In genomic region chr5:80255752-80256479, GRCh38 we compare ENCODE assay signal across 1 cellular context.
TF ChIP-seq lines count a peak whose summit lies in the region.

SERINC5 (minus strand) TSS chr5:80256048; CDS start chr5:80255922, 126 bp downstream.

TF ChIP-seq in GM12878, 131 proteins besides CTCF, POLR2A, EP300 and RAD21 (continued from another document and continues in another):
- TF ChIP-seq, protein P1, sequence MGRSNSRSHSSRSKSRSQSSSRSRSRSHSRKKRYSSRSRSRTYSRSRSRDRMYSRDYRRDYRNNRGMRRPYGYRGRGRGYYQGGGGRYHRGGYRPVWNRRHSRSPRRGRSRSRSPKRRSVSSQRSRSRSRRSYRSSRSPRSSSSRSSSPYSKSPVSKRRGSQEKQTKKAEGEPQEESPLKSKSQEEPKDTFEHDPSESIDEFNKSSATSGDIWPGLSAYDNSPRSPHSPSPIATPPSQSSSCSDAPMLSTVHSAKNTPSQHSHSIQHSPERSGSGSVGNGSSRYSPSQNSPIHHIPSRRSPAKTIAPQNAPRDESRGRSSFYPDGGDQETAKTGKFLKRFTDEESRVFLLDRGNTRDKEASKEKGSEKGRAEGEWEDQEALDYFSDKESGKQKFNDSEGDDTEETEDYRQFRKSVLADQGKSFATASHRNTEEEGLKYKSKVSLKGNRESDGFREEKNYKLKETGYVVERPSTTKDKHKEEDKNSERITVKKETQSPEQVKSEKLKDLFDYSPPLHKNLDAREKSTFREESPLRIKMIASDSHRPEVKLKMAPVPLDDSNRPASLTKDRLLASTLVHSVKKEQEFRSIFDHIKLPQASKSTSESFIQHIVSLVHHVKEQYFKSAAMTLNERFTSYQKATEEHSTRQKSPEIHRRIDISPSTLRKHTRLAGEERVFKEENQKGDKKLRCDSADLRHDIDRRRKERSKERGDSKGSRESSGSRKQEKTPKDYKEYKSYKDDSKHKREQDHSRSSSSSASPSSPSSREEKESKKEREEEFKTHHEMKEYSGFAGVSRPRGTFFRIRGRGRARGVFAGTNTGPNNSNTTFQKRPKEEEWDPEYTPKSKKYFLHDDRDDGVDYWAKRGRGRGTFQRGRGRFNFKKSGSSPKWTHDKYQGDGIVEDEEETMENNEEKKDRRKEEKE (IDR thresholded peaks at IDR 0.05): no peak
- peak; percentile 61 for TF ChIP-seq NR2C1 (IDR thresholded peaks at IDR 0.05)
- no peak for TF ChIP-seq CUX1 (IDR thresholded peaks at IDR 0.05; ENCODE audit: insufficient replicate concordance, low read depth, low read length)
- TF ChIP-seq CBX5 (IDR thresholded peaks at IDR 0.05; ENCODE audit: low read depth): 0 out of 2 replicates have a peak, but pooled peaks have one; percentile 20
- no peak for TF ChIP-seq NFIC (IDR thresholded peaks at IDR 0.05; ENCODE audit: low read depth, low read length)
- TF ChIP-seq REST (IDR thresholded peaks at IDR 0.05; ENCODE audit: low read depth, low read length): no peak
- TF ChIP-seq MXI1 (IDR thresholded peaks at IDR 0.05; ENCODE audit: low read depth, low read length): no peak
- no peak for TF ChIP-seq MYB (IDR thresholded peaks at IDR 0.05; ENCODE audit: borderline replicate concordance, low read depth, low read length)
- TF ChIP-seq, protein P2, sequence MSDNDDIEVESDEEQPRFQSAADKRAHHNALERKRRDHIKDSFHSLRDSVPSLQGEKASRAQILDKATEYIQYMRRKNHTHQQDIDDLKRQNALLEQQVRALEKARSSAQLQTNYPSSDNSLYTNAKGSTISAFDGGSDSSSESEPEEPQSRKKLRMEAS (IDR thresholded peaks at IDR 0.05; ENCODE audit: low read depth, low read length): no peak
- no peak for TF ChIP-seq TCF7 (IDR thresholded peaks at IDR 0.05; ENCODE audit: borderline replicate concordance)
- TF ChIP-seq ATF2 (IDR thresholded peaks at IDR 0.05; ENCODE audit: low read length): no peak
- TF ChIP-seq TCF3 (IDR thresholded peaks at IDR 0.05; ENCODE audit: borderline replicate concordance, insufficient read depth, low read depth, low read length): peak; percentile 72; the same call in 1 of the 2 replicates
- TF ChIP-seq MYC (IDR thresholded peaks at IDR 0.05; ENCODE audit: insufficient read depth, insufficient read length, insufficient replicate concordance, low read length, severe bottlenecking): no peak
- TF ChIP-seq, protein P3, sequence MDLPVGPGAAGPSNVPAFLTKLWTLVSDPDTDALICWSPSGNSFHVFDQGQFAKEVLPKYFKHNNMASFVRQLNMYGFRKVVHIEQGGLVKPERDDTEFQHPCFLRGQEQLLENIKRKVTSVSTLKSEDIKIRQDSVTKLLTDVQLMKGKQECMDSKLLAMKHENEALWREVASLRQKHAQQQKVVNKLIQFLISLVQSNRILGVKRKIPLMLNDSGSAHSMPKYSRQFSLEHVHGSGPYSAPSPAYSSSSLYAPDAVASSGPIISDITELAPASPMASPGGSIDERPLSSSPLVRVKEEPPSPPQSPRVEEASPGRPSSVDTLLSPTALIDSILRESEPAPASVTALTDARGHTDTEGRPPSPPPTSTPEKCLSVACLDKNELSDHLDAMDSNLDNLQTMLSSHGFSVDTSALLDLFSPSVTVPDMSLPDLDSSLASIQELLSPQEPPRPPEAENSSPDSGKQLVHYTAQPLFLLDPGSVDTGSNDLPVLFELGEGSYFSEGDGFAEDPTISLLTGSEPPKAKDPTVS (IDR thresholded peaks at IDR 0.05; ENCODE audit: low read depth, low read length): no peak
- no peak for TF ChIP-seq CHD4 (IDR thresholded peaks at IDR 0.05)
- no peak for TF ChIP-seq ZBTB11 (CRISPR knock-in tag; IDR thresholded peaks at IDR 0.05)
- TF ChIP-seq CREM (IDR thresholded peaks at IDR 0.05; ENCODE audit: low read depth): peak; percentile 53
- no peak for TF ChIP-seq PAX8 (IDR thresholded peaks at IDR 0.05)
- TF ChIP-seq MTA2 (IDR thresholded peaks at IDR 0.05; ENCODE audit: low read depth): no peak
- TF ChIP-seq TAF1 (IDR thresholded peaks at IDR 0.05; ENCODE audit: borderline replicate concordance, low read depth, low read length): peak; percentile 81
- no peak for TF ChIP-seq EZH2 (IDR thresholded peaks at IDR 0.05; ENCODE audit: borderline replicate concordance, control insufficient read depth, low read depth, low read length)
- TF ChIP-seq, protein P4, sequence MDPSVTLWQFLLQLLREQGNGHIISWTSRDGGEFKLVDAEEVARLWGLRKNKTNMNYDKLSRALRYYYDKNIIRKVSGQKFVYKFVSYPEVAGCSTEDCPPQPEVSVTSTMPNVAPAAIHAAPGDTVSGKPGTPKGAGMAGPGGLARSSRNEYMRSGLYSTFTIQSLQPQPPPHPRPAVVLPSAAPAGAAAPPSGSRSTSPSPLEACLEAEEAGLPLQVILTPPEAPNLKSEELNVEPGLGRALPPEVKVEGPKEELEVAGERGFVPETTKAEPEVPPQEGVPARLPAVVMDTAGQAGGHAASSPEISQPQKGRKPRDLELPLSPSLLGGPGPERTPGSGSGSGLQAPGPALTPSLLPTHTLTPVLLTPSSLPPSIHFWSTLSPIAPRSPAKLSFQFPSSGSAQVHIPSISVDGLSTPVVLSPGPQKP (IDR thresholded peaks at IDR 0.05; ENCODE audit: low read depth, low read length): peak; percentile 34; the same call in 1 of the 2 replicates
- TF ChIP-seq, protein P5, sequence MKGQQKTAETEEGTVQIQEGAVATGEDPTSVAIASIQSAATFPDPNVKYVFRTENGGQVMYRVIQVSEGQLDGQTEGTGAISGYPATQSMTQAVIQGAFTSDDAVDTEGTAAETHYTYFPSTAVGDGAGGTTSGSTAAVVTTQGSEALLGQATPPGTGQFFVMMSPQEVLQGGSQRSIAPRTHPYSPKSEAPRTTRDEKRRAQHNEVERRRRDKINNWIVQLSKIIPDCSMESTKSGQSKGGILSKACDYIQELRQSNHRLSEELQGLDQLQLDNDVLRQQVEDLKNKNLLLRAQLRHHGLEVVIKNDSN (IDR thresholded peaks at IDR 0.05; ENCODE audit: borderline replicate concordance, extremely low read length, insufficient read depth, low read depth, low read length): no peak
- no peak; the same call in none of the 2 replicates for TF ChIP-seq DPF2 (IDR thresholded peaks at IDR 0.05)
- TF ChIP-seq E2F8 (IDR thresholded peaks at IDR 0.05; ENCODE audit: low read depth, partially characterized antibody): no peak
- TF ChIP-seq PBX3 (IDR thresholded peaks at IDR 0.05; ENCODE audit: insufficient replicate concordance, low read depth, low read length): no peak
